Comparison of ENCODE assay signal across 8 cellular contexts in the genomic region with DNA sequence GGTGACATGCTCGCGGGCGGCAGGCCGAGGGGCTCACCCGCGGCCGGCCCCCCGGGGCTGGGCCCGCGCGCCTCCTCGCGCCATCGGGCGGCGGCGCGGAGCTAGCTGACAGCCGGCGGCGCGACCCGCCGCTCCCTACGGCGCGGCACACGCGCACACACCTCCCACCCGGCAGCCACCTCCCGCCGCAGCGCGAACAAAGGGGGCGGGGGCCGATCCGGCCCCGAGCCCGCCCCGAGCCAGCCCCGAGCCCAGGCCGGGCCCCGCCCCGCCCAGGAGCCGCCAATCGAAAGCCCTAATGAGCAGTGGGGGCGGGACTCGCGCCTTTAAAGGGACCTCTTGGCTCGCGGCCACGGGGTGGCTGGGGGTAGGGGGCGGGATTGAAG. TPM values are rescaled to one million over a fixed set of nuclear protein-coding genes. Genes with fewer than 3 reads are reported as not detected.
DNase-seq lines count a peak whose midpoint lies in the region; ATAC-seq and TF ChIP-seq lines count a peak whose summit lies in the region.

A gene with protein sequence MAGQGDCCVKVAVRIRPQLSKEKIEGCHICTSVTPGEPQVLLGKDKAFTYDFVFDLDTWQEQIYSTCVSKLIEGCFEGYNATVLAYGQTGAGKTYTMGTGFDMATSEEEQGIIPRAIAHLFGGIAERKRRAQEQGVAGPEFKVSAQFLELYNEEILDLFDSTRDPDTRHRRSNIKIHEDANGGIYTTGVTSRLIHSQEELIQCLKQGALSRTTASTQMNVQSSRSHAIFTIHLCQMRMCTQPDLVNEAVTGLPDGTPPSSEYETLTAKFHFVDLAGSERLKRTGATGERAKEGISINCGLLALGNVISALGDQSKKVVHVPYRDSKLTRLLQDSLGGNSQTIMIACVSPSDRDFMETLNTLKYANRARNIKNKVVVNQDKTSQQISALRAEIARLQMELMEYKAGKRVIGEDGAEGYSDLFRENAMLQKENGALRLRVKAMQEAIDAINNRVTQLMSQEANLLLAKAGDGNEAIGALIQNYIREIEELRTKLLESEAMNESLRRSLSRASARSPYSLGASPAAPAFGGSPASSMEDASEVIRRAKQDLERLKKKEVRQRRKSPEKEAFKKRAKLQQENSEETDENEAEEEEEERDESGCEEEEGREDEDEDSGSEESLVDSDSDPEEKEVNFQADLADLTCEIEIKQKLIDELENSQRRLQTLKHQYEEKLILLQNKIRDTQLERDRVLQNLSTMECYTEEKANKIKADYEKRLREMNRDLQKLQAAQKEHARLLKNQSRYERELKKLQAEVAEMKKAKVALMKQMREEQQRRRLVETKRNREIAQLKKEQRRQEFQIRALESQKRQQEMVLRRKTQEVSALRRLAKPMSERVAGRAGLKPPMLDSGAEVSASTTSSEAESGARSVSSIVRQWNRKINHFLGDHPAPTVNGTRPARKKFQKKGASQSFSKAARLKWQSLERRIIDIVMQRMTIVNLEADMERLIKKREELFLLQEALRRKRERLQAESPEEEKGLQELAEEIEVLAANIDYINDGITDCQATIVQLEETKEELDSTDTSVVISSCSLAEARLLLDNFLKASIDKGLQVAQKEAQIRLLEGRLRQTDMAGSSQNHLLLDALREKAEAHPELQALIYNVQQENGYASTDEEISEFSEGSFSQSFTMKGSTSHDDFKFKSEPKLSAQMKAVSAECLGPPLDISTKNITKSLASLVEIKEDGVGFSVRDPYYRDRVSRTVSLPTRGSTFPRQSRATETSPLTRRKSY (N-terminal part only) (minus strand): TSS at position 198 of the 386 bp plus-strand sequence. CDS start 331 bp downstream, outside the sequence.

- no peak for TF ChIP-seq CTCF in epithelial cell of esophagus (IDR thresholded peaks at IDR 0.05; ENCODE audit: insufficient read depth, low read depth, low read length, missing control alignments)

- peak; percentile 83 for ATAC-seq in CD4-positive, CD25-positive, alpha-beta regulatory T cell (ENCODE audit: low read depth in 2 of 2)
- ATAC-seq in GM19372 (IDR thresholded peaks at IDR 0.05; ENCODE audit: low read depth, unreplicated experiment) (peak; percentile 57), HG03558 (IDR thresholded peaks at IDR 0.05; ENCODE audit: extremely low read depth, unreplicated experiment) (peak; percentile 40)
- peak; percentile 81 for ATAC-seq in stimulated activated effector memory CD8-positive, alpha-beta T cell treated with anti-CD3 and anti-CD28 coated beads, Interleukin-12 subunit alpha, Interleukin-12 subunit beta, amount 100 ng/mL, for 72 hours

- no peaks in the 10 kb centered on the region for H3K36me3 Mint-ChIP-seq in CD4-positive, CD25-positive, alpha-beta regulatory T cell
- peaks cover 21% of the 10 kb centered on the region for H3K36me3 Mint-ChIP-seq in stimulated activated effector memory CD8-positive, alpha-beta T cell treated with anti-CD3 and anti-CD28 coated beads, Interleukin-12 subunit alpha, Interleukin-12 subunit beta, amount 100 ng/mL, for 72 hours

- peaks cover 65% of the 10 kb centered on the region for H3K4me1 ChIP-seq in CD4-positive, CD25-positive, alpha-beta regulatory T cell (ENCODE audit: control insufficient read depth, insufficient read depth, low read length, poor library complexity, severe bottlenecking)
- peaks cover 20 to 41% of the 10 kb centered on the region in 2 donors for H3K4me1 ChIP-seq in muscle layer of duodenum (ENCODE audit: control insufficient read depth in 1 of 2, insufficient read depth in 2 of 2, low read length in 2 of 2)

- no peaks in the 10 kb centered on the region for H3K9me3 ChIP-seq in CD4-positive, CD25-positive, alpha-beta regulatory T cell (ENCODE audit: control insufficient read depth in 2 of 2, low read length in 2 of 2)
- no peaks in the 10 kb centered on the region for H3K9me3 ChIP-seq in muscle layer of duodenum (ENCODE audit: control insufficient read depth in 1 of 2, low read length in 2 of 2)

- H3K4me1 Mint-ChIP-seq in CD4-positive, CD25-positive, alpha-beta regulatory T cell = peaks cover 12 to 79% (median 42%) of the 10 kb centered on the region in 4 donors
- H3K4me1 Mint-ChIP-seq in stimulated activated effector memory CD8-positive, alpha-beta T cell treated with anti-CD3 and anti-CD28 coated beads, Interleukin-12 subunit alpha, Interleukin-12 subunit beta, amount 100 ng/mL, for 72 hours = peaks cover 86% of the 10 kb centered on the region

- peak within 1 kb of the TSS; percentile 92 to 98 (median 96) for H3K27ac Mint-ChIP-seq in CD4-positive, CD25-positive, alpha-beta regulatory T cell
- H3K27ac Mint-ChIP-seq in stimulated activated effector memory CD8-positive, alpha-beta T cell treated with anti-CD3 and anti-CD28 coated beads, Interleukin-12 subunit alpha, Interleukin-12 subunit beta, amount 100 ng/mL, for 72 hours = no peak within 1 kb of the TSS

- H3K4me3 Mint-ChIP-seq in CD4-positive, CD25-positive, alpha-beta regulatory T cell = peak within 1 kb of the TSS; percentile 97 to 99 (median 98)
- H3K4me3 Mint-ChIP-seq in stimulated activated effector memory CD8-positive, alpha-beta T cell treated with anti-CD3 and anti-CD28 coated beads, Interleukin-12 subunit alpha, Interleukin-12 subunit beta, amount 100 ng/mL, for 72 hours = peak within 1 kb of the TSS; percentile 99

- H3K4me3 ChIP-seq in CD4-positive, CD25-positive, alpha-beta regulatory T cell (ENCODE audit: low read depth, low read length) = peak within 1 kb of the TSS; percentile 86
- H3K4me3 ChIP-seq in epithelial cell of esophagus (ENCODE audit: low read length) = peak within 1 kb of the TSS; percentile 25
- H3K4me3 ChIP-seq in muscle layer of duodenum (ENCODE audit: low read depth in 1 of 2, low read length in 2 of 2) = peak within 1 kb of the TSS; percentile 47 to 65

- no peaks in the 10 kb centered on the region for H3K27me3 ChIP-seq in CD4-positive, CD25-positive, alpha-beta regulatory T cell (ENCODE audit: control insufficient read depth, insufficient read depth, low read length)
- H3K27me3 ChIP-seq in muscle layer of duodenum (ENCODE audit: low read depth, low read length) = no peaks in the 10 kb centered on the region

- peaks cover 4% of the 10 kb centered on the region for H3K27me3 Mint-ChIP-seq in CD4-positive, CD25-positive, alpha-beta regulatory T cell

- peak; percentile 89 to 91 (median 91) for DNase-seq in CD4-positive, CD25-positive, alpha-beta regulatory T cell
- DNase-seq in NOMO-1 treated with DMSO at 0.1 percent for 48 hours (lab: John Stamatoyannopoulos, UW; ENCODE audit: unreplicated experiment) (peak; percentile 74), epithelial cell of esophagus (ENCODE audit: low read depth) (peak; percentile 74)
- DNase-seq in activated CD8-positive, alpha-beta memory T cell treated with anti-CD3 and anti-CD28 coated beads, Interleukin-2, amount 50 U/mL, for 4 hours = peak; percentile 92
- DNase-seq in stimulated activated effector memory CD8-positive, alpha-beta T cell treated with anti-CD3 and anti-CD28 coated beads, Interleukin-12 subunit alpha, Interleukin-12 subunit beta, amount 100 ng/mL, for 72 hours (ENCODE audit: low spot score in 2 of 2) = peak; percentile 84 to 93

- no peaks in the 10 kb centered on the region for H3K9me3 Mint-ChIP-seq in CD4-positive, CD25-positive, alpha-beta regulatory T cell
- H3K9me3 Mint-ChIP-seq in stimulated activated effector memory CD8-positive, alpha-beta T cell treated with anti-CD3 and anti-CD28 coated beads, Interleukin-12 subunit alpha, Interleukin-12 subunit beta, amount 100 ng/mL, for 72 hours = no peaks in the 10 kb centered on the region

- peak within 1 kb of the TSS; percentile 87 for H3K27ac ChIP-seq in CD4-positive, CD25-positive, alpha-beta regulatory T cell (ENCODE audit: insufficient read depth, low read length, poor library complexity, severe bottlenecking)
- no peak within 1 kb of the TSS for H3K27ac ChIP-seq in muscle layer of duodenum (ENCODE audit: low read length)

- H3K36me3 ChIP-seq in CD4-positive, CD25-positive, alpha-beta regulatory T cell (ENCODE audit: control insufficient read depth, insufficient read depth, low read length) = no peaks in the 10 kb centered on the region
- no peaks in the 10 kb centered on the region for H3K36me3 ChIP-seq in muscle layer of duodenum (ENCODE audit: control insufficient read depth in 1 of 2, insufficient read depth in 2 of 2, low read length in 2 of 2)

RNA-seq across cellular contexts. Expression of the gene that starts here (rescaled TPM):
- 96.9 TPM for total RNA-seq in CD4-positive, CD25-positive, alpha-beta regulatory T cell
- 1 to 10 TPM; 2.3 to 3.5 (median 3.0) TPM for polyA plus RNA-seq in CD4-positive, CD25-positive, alpha-beta regulatory T cell

Comparison
In these comparisons a context has a peak if more than half of its experiments do, and no peak if none do; other contexts are left out.
1. H3K4me3 ChIP-seq: peak in every context shown above with its lines; median percentile 86 in CD4-positive, CD25-positive, alpha-beta regulatory T cell; 56 in muscle layer of duodenum; 25 in epithelial cell of esophagus.